In the genomic region with DNA sequence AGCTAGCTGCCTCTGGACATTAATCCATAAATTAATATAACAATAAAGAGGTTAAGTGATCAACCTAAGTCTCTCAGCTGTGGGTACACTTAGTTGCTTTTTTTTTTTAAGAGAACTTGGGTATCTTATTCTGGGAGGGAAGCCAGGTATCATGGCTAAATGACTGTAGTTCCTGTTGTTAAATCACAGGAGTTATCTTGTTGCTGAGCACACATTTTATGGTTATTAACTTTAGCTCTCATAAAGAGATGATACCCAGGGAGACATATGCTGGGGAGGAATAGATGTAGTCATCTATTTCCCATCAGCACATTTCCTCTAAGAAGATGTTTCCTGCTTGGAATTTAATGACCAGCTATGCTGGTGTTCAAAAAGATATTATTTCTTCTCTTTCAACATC, we compare ENCODE assay signal across 26 cellular contexts.
"Had no signal": no experiment of that assay in that cellular context is flagged by ENCODE, and none has a peak within 500 bp of the region (broad histone marks: within the 10 kb centered on the region; RNA-seq: fewer than 3 reads in every experiment).

No MANE protein-coding gene starts in this region.

- H3K9me3 ChIP-seq: MG63 had no signal

- H3K4me3 ChIP-seq: cardiac muscle cell, MG63, Peyer's patch had no signal

- H3K27me3 ChIP-seq: brain microvascular endothelial cell, cardiac muscle cell, MG63, Peyer's patch had no signal

- DNase-seq: activated CD4-positive, alpha-beta memory T cell treated with anti-CD3 and anti-CD28 coated beads, Interleukin-2, amount 10 ng/mL, durations not matched to agents 7 days and 5 days; activated CD4-positive, alpha-beta T cell treated with anti-CD3 and anti-CD28 coated beads for 36 hours; activated CD4-positive, alpha-beta T cell treated with anti-CD3 and anti-CD28 coated beads, Interleukin-2, amount 50 U/mL, for 1 hour; activated gamma-delta T cell; activated naive CD4-positive, alpha-beta T cell treated with anti-CD3 and anti-CD28 coated beads for 36 hours; activated T-cell treated with anti-CD3 and anti-CD28 coated beads for 4 hours; activated T-cell treated with anti-CD3 and anti-CD28 coated beads, Interleukin-2, amount 50 U/mL, for 48 hours; brain microvascular endothelial cell; cerebellar nuclear complex; KG1; MG63; NCI-H1092 treated with DMSO at 0.1 percent for 48 hours; NCI-H1417 treated with DMSO at 0.1 percent for 48 hours; NCI-H1694; NCI-H2029; NCI-H446 treated with DMSO at 0.1 percent for 48 hours; NCI-H524 treated with DMSO at 0.1 percent for 48 hours; NCI-H774; NK-92 treated with Interleukin-12 subunit alpha and Interleukin-12 subunit beta, amount 100 ng/mL, for 24 hours; Peyer's patch; SHP77 treated with DMSO at 0.1 percent for 48 hours; T-helper 1 cell; WERI-Rb-1 had no signal

- H3K27ac ChIP-seq: brain microvascular endothelial cell, cardiac muscle cell, Peyer's patch, RWPE1, WERI-Rb-1 had no signal

- H3K36me3 ChIP-seq: brain microvascular endothelial cell, cardiac muscle cell, MG63, Peyer's patch, WERI-Rb-1 had no signal

- H3K4me1 ChIP-seq: Peyer's patch had no signal

- ATAC-seq: activated CD4-positive, alpha-beta T cell treated with anti-CD3 and anti-CD28 coated beads for 36 hours; activated T-helper 17 cell treated with anti-CD3 and anti-CD28 coated beads, Interleukin-2, amount 50 U/mL, for 72 hours had no signal
